In the genomic region with DNA sequence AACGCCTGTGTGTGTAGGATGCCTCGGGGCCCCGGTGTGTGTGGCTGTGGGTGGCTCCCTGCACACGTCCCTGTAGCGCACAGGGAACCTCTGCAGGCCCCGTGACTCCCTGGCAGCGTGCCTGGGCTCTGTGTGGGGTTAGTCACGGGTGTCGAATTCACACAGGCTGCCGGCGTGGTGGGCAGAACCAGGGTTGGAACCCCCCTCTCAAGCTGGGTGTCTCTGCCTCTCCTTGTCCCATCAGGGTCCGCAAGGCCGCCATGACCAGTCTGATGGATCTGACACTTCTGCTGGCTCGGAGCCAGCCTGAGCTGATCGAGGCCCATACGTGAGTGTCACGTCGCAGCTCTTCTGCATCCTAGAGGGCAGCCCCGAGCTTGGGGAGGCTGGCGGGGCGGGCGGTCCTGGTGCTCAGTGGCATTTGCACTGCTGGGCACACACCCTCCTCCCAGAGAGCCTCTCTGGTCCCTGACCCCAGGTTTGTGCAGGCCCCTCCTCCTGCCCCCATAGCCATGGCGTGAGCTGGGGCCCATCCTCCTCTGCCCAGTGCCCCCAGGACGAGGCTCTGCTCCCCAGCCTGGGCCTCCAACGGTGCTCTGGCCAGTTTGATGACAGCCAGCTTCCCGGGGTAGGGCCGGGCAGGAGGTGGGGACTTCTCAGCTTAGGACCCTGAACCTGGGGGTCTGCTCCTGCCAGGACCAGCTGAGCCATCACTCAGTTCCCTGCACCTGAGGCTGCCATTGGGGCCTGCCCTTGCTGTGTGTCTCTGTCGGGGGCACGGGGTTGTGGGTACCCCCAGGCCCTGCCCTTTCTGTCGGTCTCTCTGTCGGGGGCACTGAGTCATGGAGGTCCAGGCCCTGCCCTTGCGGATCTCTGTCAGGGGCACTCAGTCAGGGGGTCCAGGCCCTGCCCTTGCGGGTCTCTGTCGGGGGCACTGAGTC, we compare ENCODE assay signal across 12 cellular contexts.
"Had no signal": no experiment of that assay in that cellular context is flagged by ENCODE, and none has a peak within 500 bp of the region (broad histone marks: within the 10 kb centered on the region; RNA-seq: fewer than 3 reads in every experiment).

No MANE protein-coding gene starts in this region.

- H3K4me3 ChIP-seq: heart right ventricle, stomach, thoracic aorta had no signal

- ATAC-seq: foreskin keratinocyte had no signal

- DNase-seq: activated effector memory CD4-positive, alpha-beta T cell treated with anti-CD3 and anti-CD28 coated beads, Interleukin-2, amount 50 U/mL, for 16 hours; activated naive CD8-positive, alpha-beta T cell treated with anti-CD3 and anti-CD28 coated beads for 36 hours; foreskin keratinocyte; heart right ventricle; islet precursor cell; midbrain; naive B cell; stimulated activated CD4-positive, alpha-beta T cell treated with anti-CD3 and anti-CD28 coated beads, Interleukin-4, amount 100 ng/mL, for 1 hour; stimulated activated CD8-positive, alpha-beta memory T cell treated with anti-CD3 and anti-CD28 coated beads, Interleukin-4, amount 100 ng/mL, for 48 hours; stomach; SW 1271 had no signal

- H3K27ac ChIP-seq: foreskin keratinocyte, heart right ventricle, stomach, thoracic aorta had no signal

- H3K9me3 ChIP-seq: heart right ventricle, stomach, thoracic aorta had no signal

- H3K4me1 ChIP-seq: foreskin keratinocyte, stomach had no signal

- H3K27me3 ChIP-seq: foreskin keratinocyte, heart right ventricle, stomach had no signal
